In genomic region chr2:166384774-166385173, GRCh38 we compare ENCODE assay signal across 1 cellular context.
A peak's percentile ranks its signal among the peaks of the same experiment; 100 is the strongest.
TF ChIP-seq lines count a peak whose summit lies in the region.

No MANE protein-coding gene starts in this region.

TF ChIP-seq in K562, 482 proteins besides CTCF, POLR2A, EP300 and RAD21 (continued from another document):
- TF ChIP-seq ZNF407 (IDR thresholded peaks at IDR 0.05; ENCODE audit: low read depth) = no peak
- no peak for TF ChIP-seq EWSR1 (IDR thresholded peaks at IDR 0.05; ENCODE audit: borderline replicate concordance, low read depth, partially characterized antibody)
- no peak for TF ChIP-seq MEIS2 (IDR thresholded peaks at IDR 0.05; ENCODE audit: partially characterized antibody)
- no peak for TF ChIP-seq ZSCAN32 (CRISPR knock-in tag; IDR thresholded peaks at IDR 0.05)
- no peak for TF ChIP-seq TAL1 (IDR thresholded peaks at IDR 0.05)
- no peak for TF ChIP-seq CEBPG (CRISPR knock-in tag; IDR thresholded peaks at IDR 0.05)
- peak in 1 of 2 experiments; percentile 62; a peak in 2 of 4 replicates for TF ChIP-seq CEBPG (tag; conservative IDR thresholded peaks at IDR 0.05 in 1 of 2, IDR thresholded peaks at IDR 0.05 in 1 of 2)
- no peak for TF ChIP-seq SNAPC5 (CRISPR knock-in tag; IDR thresholded peaks at IDR 0.05)
- no peak for TF ChIP-seq ETV6 (IDR thresholded peaks at IDR 0.05; ENCODE audit: borderline replicate concordance in 1 of 2, low read depth in 2 of 2, low read length in 1 of 2)
- no peak for TF ChIP-seq ETV6 (CRISPR knock-in tag; IDR thresholded peaks at IDR 0.05; ENCODE audit: borderline replicate concordance)
- TF ChIP-seq ZFPM2 (CRISPR knock-in tag; IDR thresholded peaks at IDR 0.05) = no peak
- TF ChIP-seq ARID3A (IDR thresholded peaks at IDR 0.05; ENCODE audit: borderline replicate concordance, low read depth, low read length) = 0 out of 2 replicates have a peak, but pooled peaks have one; percentile 64
- TF ChIP-seq MECOM (CRISPR knock-in tag; IDR thresholded peaks at IDR 0.05) = no peak
- no peak for TF ChIP-seq ZNF165 (CRISPR knock-in tag; IDR thresholded peaks at IDR 0.05; ENCODE audit: borderline replicate concordance)
